In genomic region chr15:72272213-72272996, GRCh38 we compare ENCODE assay signal across 8 cellular contexts. TPM values are rescaled to one million over a fixed set of nuclear protein-coding genes. Genes with fewer than 3 reads are reported as not detected.
A peak's percentile ranks its signal among the peaks of the same experiment; 100 is the strongest.
DNase-seq lines count a peak whose midpoint lies in the region; ATAC-seq and TF ChIP-seq lines count a peak whose summit lies in the region.

A gene with protein sequence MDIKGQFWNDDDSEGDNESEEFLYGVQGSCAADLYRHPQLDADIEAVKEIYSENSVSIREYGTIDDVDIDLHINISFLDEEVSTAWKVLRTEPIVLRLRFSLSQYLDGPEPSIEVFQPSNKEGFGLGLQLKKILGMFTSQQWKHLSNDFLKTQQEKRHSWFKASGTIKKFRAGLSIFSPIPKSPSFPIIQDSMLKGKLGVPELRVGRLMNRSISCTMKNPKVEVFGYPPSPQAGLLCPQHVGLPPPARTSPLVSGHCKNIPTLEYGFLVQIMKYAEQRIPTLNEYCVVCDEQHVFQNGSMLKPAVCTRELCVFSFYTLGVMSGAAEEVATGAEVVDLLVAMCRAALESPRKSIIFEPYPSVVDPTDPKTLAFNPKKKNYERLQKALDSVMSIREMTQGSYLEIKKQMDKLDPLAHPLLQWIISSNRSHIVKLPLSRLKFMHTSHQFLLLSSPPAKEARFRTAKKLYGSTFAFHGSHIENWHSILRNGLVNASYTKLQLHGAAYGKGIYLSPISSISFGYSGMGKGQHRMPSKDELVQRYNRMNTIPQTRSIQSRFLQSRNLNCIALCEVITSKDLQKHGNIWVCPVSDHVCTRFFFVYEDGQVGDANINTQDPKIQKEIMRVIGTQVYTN (minus strand): TSS chr15:72272554. CDS start chr15:72267477, 5,077 bp downstream.

- ATAC-seq in HG03432 (IDR thresholded peaks at IDR 0.05; ENCODE audit: unreplicated experiment): peak; percentile 95

- H3K36me3 ChIP-seq in colonic mucosa: no peaks in the 10 kb centered on the region

- TF ChIP-seq CTCF in colonic mucosa (IDR thresholded peaks at IDR 0.05): peak; percentile 43

- TF ChIP-seq POLR2A in GM19099 (IDR thresholded peaks at IDR 0.05; ENCODE audit: extremely low read depth, insufficient read length, low read depth): peak; percentile 65

- intact Hi-C loops in colonic mucosa (cut with DNase I): loop anchor here (5.0 kb wide), 2 partner anchors 40 to 75 kb away; partner anchors contain the start of genes GRAMD2A and PKM

- no peaks in the 10 kb centered on the region for H3K9me3 ChIP-seq in colonic mucosa

- peaks cover 7% of the 10 kb centered on the region for H3K4me1 ChIP-seq in colonic mucosa

- DNase-seq in Ammon's horn (ENCODE audit: low spot score): peak; percentile 99
- peak; percentile 77 for DNase-seq in NCI-H510A treated with DMSO at 0.1 percent for 48 hours (lab: John Stamatoyannopoulos, UW)
- peak; percentile 99 for DNase-seq in activated CD4-positive, alpha-beta T cell treated with anti-CD3 and anti-CD28 coated beads for 48 hours
- DNase-seq in colonic mucosa: peak; percentile 94
- peak; percentile 95 to 97 for DNase-seq in stimulated activated CD4-positive, alpha-beta T cell treated with anti-CD3 and anti-CD28 coated beads, Interleukin-1b, Interleukin-23, amount 100 ng/mL, for 4 hours (ENCODE audit: low read depth in 2 of 2)

- H3K27me3 ChIP-seq in colonic mucosa (no peaks in the 10 kb centered on the region), layer of hippocampus (ENCODE audit: control insufficient read depth, insufficient read depth, low read length) (no peaks in the 10 kb centered on the region)

- H3K9ac ChIP-seq in colonic mucosa (ENCODE audit: low read depth in 2 of 2, low read length in 2 of 2): peak within 1 kb of the TSS; percentile 74 to 90

- H3K27ac ChIP-seq in colonic mucosa (peak within 1 kb of the TSS; percentile 67), layer of hippocampus (ENCODE audit: low read depth, low read length) (peak within 1 kb of the TSS; percentile 83)

- peak within 1 kb of the TSS; percentile 80 for H3K4me3 ChIP-seq in colonic mucosa

RNA-seq across cellular contexts. Expression of the gene that starts here (rescaled TPM):
- total RNA-seq in colonic mucosa: 10 to 100 TPM; 21.3 to 39.3 TPM

Comparison
In these comparisons a context has a peak if more than half of its experiments do, and no peak if none do; other contexts are left out.
1. Peak in every context shown above with its lines: DNase-seq, ATAC-seq, H3K4me3 ChIP-seq and H3K27ac ChIP-seq.